18 cellular contexts compared by ENCODE assay signal in genomic region chr11:70670684-70671034, GRCh38.
"Had no signal": no experiment of that assay in that cellular context is flagged by ENCODE, and none has a peak within 500 bp of the region (broad histone marks: within the 10 kb centered on the region; RNA-seq: fewer than 3 reads in every experiment).

No MANE protein-coding gene starts in this region.

- H3K36me3 Mint-ChIP-seq: memory B cell; natural killer cell; stimulated activated memory B cell treated with anti-CD40 and anti-IgM and Interleukin-4, amounts not matched to agents 10 μg/mL and 1 μg/mL and 100 μg/mL, for 72 hours had no signal

- H3K27me3 ChIP-seq: dorsolateral prefrontal cortex, tibial nerve, upper lobe of left lung had no signal

- H3K4me3 Mint-ChIP-seq: memory B cell; natural killer cell; neural crest cell; stimulated activated memory B cell treated with anti-CD40 and anti-IgM and Interleukin-4, amounts not matched to agents 10 μg/mL and 1 μg/mL and 100 μg/mL, for 72 hours had no signal

- DNase-seq: effector CD4-positive, alpha-beta T cell; left ventricle myocardium superior; natural killer cell; psoas muscle; right cardiac atrium; spleen; stimulated activated CD4-positive, alpha-beta T cell treated with anti-CD3 and anti-CD28 coated beads, Interleukin-4, amount 100 ng/mL, for 4 hours; stimulated activated naive CD8-positive, alpha-beta T cell treated with anti-CD3 and anti-CD28 coated beads, Interleukin-15, Interleukin-2, amounts not matched to agents 100 U/mL and 50 U/mL, for 24 hours; upper lobe of left lung; uterus had no signal

- H3K9me3 ChIP-seq: psoas muscle, spleen, thoracic aorta, tibial nerve, upper lobe of left lung, uterus had no signal

- H3K36me3 ChIP-seq: spleen, thoracic aorta, tibial nerve, upper lobe of left lung, uterus had no signal

- H3K4me1 Mint-ChIP-seq: memory B cell; natural killer cell; stimulated activated memory B cell treated with anti-CD40 and anti-IgM and Interleukin-4, amounts not matched to agents 10 μg/mL and 1 μg/mL and 100 μg/mL, for 72 hours had no signal

- H3K4me1 ChIP-seq: psoas muscle, tibial nerve, uterus had no signal

- H3K27ac ChIP-seq: dorsolateral prefrontal cortex, psoas muscle, skin epidermis, thoracic aorta, tibial nerve, upper lobe of left lung, uterus had no signal

- ATAC-seq: left ventricle myocardium superior; natural killer cell; right cardiac atrium; stimulated activated memory B cell treated with anti-CD40 and anti-IgM and Interleukin-4, amounts not matched to agents 10 μg/mL and 1 μg/mL and 100 μg/mL, for 72 hours; stimulated activated naive CD8-positive, alpha-beta T cell treated with anti-CD3 and anti-CD28 coated beads, Interleukin-15, Interleukin-2, amounts not matched to agents 100 U/mL and 50 U/mL, for 24 hours had no signal

- H3K4me3 ChIP-seq: dorsolateral prefrontal cortex, lung, psoas muscle, skin epidermis, spleen, thoracic aorta, tibial nerve, upper lobe of left lung, uterus had no signal

- H3K27ac Mint-ChIP-seq: memory B cell; natural killer cell; stimulated activated memory B cell treated with anti-CD40 and anti-IgM and Interleukin-4, amounts not matched to agents 10 μg/mL and 1 μg/mL and 100 μg/mL, for 72 hours had no signal

- H3K9me3 Mint-ChIP-seq: natural killer cell, neural crest cell had no signal
